ENCODE assay signal across 1 cellular context in the genomic region with DNA sequence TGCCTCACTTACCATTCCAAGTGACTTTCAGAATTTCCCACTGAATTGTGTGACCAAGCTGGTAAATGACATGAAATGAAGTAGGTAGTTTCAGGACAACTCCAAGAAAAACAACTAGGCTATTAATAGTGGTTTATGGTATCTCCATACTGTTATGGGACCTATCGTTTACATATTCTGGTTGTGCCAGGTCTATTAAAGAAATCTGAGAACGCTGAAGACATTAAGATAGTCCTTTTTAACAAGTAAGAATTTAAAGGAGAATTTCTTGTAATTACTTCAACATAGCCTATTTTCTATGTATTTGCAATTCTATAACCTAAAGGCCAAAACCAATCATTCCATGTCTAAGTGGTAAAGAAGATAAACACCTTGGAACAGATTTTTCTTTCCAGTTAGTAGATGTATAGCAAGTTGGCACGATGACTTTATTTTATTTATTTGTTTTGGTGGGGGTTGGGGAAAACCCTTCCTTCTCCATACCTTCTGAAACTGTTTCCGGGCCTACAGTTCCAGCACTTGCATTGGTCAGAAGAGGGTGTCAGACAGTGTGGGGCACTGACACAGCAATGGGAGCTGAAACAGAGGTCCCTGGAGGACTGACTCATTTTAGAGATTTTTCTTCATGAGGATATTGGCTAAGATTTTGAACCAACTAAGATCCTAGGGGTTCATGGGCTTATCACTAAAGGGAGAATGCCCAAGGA.
TF ChIP-seq lines count a peak whose summit lies in the region.

No MANE protein-coding gene starts in this region.

TF ChIP-seq in HEK293, 187 proteins besides CTCF, POLR2A, EP300 and RAD21 (continued from another document):
- TF ChIP-seq, protein P1, sequence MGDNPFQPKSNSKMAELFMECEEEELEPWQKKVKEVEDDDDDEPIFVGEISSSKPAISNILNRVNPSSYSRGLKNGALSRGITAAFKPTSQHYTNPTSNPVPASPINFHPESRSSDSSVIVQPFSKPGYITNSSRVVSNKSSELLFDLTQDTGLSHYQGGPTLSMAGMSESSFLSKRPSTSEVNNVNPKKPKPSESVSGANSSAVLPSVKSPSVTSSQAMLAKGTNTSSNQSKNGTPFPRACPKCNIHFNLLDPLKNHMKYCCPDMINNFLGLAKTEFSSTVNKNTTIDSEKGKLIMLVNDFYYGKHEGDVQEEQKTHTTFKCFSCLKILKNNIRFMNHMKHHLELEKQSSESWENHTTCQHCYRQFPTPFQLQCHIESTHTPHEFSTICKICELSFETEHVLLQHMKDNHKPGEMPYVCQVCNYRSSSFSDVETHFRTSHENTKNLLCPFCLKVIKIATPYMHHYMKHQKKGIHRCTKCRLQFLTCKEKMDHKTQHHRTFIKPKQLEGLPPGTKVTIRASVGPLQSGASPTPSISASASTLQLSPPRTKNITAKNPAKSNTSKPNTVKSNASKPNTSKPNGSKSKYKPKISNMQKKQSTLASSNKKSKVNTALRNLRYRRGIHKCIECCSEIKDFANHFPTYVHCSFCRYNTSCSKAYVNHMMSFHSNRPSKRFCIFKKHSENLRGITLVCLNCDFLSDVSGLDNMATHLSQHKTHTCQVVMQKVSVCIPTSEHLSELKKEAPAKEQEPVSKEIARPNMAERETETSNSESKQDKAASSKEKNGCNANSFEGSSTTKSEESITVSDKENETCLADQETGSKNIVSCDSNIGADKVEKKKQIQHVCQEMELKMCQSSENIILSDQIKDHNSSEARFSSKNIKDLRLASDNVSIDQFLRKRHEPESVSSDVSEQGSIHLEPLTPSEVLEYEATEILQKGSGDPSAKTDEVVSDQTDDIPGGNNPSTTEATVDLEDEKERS (tag by site-specific recombination; IDR thresholded peaks at IDR 0.05), result no peak
- TF ChIP-seq, protein P2, sequence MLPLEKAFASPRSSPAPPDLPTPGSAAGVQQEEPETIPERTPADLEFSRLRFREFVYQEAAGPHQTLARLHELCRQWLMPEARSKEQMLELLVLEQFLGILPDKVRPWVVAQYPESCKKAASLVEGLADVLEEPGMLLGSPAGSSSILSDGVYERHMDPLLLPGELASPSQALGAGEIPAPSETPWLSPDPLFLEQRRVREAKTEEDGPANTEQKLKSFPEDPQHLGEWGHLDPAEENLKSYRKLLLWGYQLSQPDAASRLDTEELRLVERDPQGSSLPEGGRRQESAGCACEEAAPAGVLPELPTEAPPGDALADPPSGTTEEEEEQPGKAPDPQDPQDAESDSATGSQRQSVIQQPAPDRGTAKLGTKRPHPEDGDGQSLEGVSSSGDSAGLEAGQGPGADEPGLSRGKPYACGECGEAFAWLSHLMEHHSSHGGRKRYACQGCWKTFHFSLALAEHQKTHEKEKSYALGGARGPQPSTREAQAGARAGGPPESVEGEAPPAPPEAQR (tag by site-specific recombination; IDR thresholded peaks at IDR 0.05), result no peak
- TF ChIP-seq MZF1 (tag by site-specific recombination; IDR thresholded peaks at IDR 0.05; ENCODE audit: borderline replicate concordance), result peak; percentile 25; the same call in 1 of the 2 replicates
- 0 out of 2 replicates have a peak, but pooled peaks have one; percentile 14 for TF ChIP-seq ZXDB (tag by site-specific recombination; IDR thresholded peaks at IDR 0.05)
- TF ChIP-seq OVOL3 (tag by site-specific recombination; IDR thresholded peaks at IDR 0.05), result no peak
- TF ChIP-seq, protein P3, sequence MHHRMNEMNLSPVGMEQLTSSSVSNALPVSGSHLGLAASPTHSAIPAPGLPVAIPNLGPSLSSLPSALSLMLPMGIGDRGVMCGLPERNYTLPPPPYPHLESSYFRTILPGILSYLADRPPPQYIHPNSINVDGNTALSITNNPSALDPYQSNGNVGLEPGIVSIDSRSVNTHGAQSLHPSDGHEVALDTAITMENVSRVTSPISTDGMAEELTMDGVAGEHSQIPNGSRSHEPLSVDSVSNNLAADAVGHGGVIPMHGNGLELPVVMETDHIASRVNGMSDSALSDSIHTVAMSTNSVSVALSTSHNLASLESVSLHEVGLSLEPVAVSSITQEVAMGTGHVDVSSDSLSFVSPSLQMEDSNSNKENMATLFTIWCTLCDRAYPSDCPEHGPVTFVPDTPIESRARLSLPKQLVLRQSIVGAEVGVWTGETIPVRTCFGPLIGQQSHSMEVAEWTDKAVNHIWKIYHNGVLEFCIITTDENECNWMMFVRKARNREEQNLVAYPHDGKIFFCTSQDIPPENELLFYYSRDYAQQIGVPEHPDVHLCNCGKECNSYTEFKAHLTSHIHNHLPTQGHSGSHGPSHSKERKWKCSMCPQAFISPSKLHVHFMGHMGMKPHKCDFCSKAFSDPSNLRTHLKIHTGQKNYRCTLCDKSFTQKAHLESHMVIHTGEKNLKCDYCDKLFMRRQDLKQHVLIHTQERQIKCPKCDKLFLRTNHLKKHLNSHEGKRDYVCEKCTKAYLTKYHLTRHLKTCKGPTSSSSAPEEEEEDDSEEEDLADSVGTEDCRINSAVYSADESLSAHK (tag by site-specific recombination; IDR thresholded peaks at IDR 0.05), result peak; percentile 45
- peak; percentile 33; the same call in 1 of the 2 replicates for TF ChIP-seq ZNF335 (tag by site-specific recombination; conservative IDR thresholded peaks at IDR 0.05)
- TF ChIP-seq, protein P4, sequence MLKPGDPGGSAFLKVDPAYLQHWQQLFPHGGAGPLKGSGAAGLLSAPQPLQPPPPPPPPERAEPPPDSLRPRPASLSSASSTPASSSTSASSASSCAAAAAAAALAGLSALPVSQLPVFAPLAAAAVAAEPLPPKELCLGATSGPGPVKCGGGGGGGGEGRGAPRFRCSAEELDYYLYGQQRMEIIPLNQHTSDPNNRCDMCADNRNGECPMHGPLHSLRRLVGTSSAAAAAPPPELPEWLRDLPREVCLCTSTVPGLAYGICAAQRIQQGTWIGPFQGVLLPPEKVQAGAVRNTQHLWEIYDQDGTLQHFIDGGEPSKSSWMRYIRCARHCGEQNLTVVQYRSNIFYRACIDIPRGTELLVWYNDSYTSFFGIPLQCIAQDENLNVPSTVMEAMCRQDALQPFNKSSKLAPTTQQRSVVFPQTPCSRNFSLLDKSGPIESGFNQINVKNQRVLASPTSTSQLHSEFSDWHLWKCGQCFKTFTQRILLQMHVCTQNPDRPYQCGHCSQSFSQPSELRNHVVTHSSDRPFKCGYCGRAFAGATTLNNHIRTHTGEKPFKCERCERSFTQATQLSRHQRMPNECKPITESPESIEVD (tag by site-specific recombination; IDR thresholded peaks at IDR 0.05), result peak; percentile 69
- TF ChIP-seq ZNF843 (tag by site-specific recombination; IDR thresholded peaks at IDR 0.05), result peak; percentile 56; the same call in 1 of the 2 replicates
- TF ChIP-seq SP7 (tag by site-specific recombination; IDR thresholded peaks at IDR 0.05), result no peak
- TF ChIP-seq, protein P5, sequence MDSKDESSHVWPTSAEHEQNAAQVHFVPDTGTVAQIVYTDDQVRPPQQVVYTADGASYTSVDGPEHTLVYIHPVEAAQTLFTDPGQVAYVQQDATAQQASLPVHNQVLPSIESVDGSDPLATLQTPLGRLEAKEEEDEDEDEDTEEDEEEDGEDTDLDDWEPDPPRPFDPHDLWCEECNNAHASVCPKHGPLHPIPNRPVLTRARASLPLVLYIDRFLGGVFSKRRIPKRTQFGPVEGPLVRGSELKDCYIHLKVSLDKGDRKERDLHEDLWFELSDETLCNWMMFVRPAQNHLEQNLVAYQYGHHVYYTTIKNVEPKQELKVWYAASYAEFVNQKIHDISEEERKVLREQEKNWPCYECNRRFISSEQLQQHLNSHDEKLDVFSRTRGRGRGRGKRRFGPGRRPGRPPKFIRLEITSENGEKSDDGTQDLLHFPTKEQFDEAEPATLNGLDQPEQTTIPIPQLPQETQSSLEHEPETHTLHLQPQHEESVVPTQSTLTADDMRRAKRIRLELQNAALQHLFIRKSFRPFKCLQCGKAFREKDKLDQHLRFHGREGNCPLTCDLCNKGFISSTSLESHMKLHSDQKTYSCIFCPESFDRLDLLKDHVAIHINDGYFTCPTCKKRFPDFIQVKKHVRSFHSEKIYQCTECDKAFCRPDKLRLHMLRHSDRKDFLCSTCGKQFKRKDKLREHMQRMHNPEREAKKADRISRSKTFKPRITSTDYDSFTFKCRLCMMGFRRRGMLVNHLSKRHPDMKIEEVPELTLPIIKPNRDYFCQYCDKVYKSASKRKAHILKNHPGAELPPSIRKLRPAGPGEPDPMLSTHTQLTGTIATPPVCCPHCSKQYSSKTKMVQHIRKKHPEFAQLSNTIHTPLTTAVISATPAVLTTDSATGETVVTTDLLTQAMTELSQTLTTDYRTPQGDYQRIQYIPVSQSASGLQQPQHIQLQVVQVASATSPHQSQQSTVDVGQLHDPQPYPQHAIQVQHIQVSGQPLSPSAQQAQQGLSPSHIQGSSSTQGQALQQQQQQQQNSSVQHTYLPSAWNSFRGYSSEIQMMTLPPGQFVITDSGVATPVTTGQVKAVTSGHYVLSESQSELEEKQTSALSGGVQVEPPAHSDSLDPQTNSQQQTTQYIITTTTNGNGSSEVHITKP (tag by site-specific recombination; IDR thresholded peaks at IDR 0.05), result peak; percentile 21; the same call in 1 of the 2 replicates
- 0 out of 2 replicates have a peak, but pooled peaks have one; percentile 1 for TF ChIP-seq ZNF664 (tag by site-specific recombination; IDR thresholded peaks at IDR 0.05)
- no peak for TF ChIP-seq TRIM28 (IDR thresholded peaks at IDR 0.05; ENCODE audit: borderline replicate concordance, low read length)
- 0 out of 2 replicates have a peak, but pooled peaks have one; percentile 3 for TF ChIP-seq ZNF549 (tag by site-specific recombination; IDR thresholded peaks at IDR 0.05)
- TF ChIP-seq ZNF157 (tag by site-specific recombination; IDR thresholded peaks at IDR 0.05), result no peak
- TF ChIP-seq ZNF514 (tag by site-specific recombination; IDR thresholded peaks at IDR 0.05), result no peak
